Comparison of ENCODE assay signal across 8 cellular contexts in the genomic region with DNA sequence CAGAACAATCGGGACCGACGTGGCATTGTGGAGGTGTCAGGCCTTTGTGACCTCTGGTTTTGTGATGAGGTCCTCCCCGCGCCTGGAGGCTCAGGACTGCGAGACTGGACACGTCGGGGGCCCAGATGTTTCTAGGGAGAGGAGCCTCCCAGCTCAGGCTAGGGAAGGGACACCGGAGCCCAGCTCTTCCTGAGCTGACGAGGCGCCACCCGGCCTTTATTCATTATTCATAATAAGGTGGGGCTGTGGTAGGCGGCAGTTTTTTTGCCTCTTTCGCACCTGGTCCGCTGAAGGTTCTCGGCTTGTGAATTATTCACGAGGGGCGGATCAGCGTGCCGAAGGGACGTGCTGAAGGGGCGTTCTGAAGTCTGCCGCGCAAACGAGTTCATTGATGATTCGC. TPM values are rescaled to one million over a fixed set of nuclear protein-coding genes. Genes with fewer than 3 reads are reported as not detected.
A peak's percentile ranks its signal among the peaks of the same experiment; 100 is the strongest.
DNase-seq lines count a peak whose midpoint lies in the region; ATAC-seq and TF ChIP-seq lines count a peak whose summit lies in the region.

No MANE protein-coding gene starts in this region.

- ATAC-seq in HG02763 (IDR thresholded peaks at IDR 0.05; ENCODE audit: unreplicated experiment) = no peak
- ATAC-seq in GM21526 (IDR thresholded peaks at IDR 0.05; ENCODE audit: low FRiP score, unreplicated experiment) = no peak

- H3K36me3 Mint-ChIP-seq in activated CD4-positive, alpha-beta memory T cell treated with anti-CD3 and anti-CD28 coated beads for 36 hours = peaks cover 14% of the 10 kb centered on the region
- H3K36me3 Mint-ChIP-seq in osteocyte (ENCODE audit: unreplicated experiment) = peaks cover 8% of the 10 kb centered on the region

- intact Hi-C loops in activated CD4-positive, alpha-beta memory T cell treated with anti-CD3 and anti-CD28 coated beads for 36 hours (cut with micrococcal nuclease) = loop anchor here (5.0 kb wide), 1 partner anchor 461 kb away; the partner anchor contains the start of gene ELK1

- no peak for TF ChIP-seq CTCF in osteocyte (IDR thresholded peaks at IDR 0.05)

- peak overlapping the region; percentile 92 for H3K27ac Mint-ChIP-seq in activated CD4-positive, alpha-beta memory T cell treated with anti-CD3 and anti-CD28 coated beads for 36 hours
- H3K27ac Mint-ChIP-seq in osteocyte (ENCODE audit: unreplicated experiment) = peak overlapping the region; percentile 88

- H3K4me1 Mint-ChIP-seq in activated CD4-positive, alpha-beta memory T cell treated with anti-CD3 and anti-CD28 coated beads for 36 hours (ENCODE audit: low read depth) = peaks cover 46% of the 10 kb centered on the region
- H3K4me1 Mint-ChIP-seq in osteocyte (ENCODE audit: unreplicated experiment) = peaks cover 39% of the 10 kb centered on the region

- peak overlapping the region; percentile 92 for H3K4me3 Mint-ChIP-seq in activated CD4-positive, alpha-beta memory T cell treated with anti-CD3 and anti-CD28 coated beads for 36 hours
- H3K4me3 Mint-ChIP-seq in osteocyte (ENCODE audit: unreplicated experiment) = peak overlapping the region; percentile 92

- DNase-seq in ELR (ENCODE audit: low read depth) (peak; percentile 32), NCI-H2171 (lab: John Stamatoyannopoulos, UW) (peak; percentile 8), epithelial cell of prostate (ENCODE audit: low read depth, low spot score) (no peak), osteocyte (ENCODE audit: extremely low spot score, unreplicated experiment) (no peak), COLO829 (ENCODE audit: low spot score) (no peak)
- DNase-seq in activated CD4-positive, alpha-beta memory T cell treated with anti-CD3 and anti-CD28 coated beads for 36 hours = peak; percentile 63

- POLR2A ChIA-PET in activated CD4-positive, alpha-beta memory T cell treated with anti-CD3 and anti-CD28 coated beads for 36 hours (lab: Charles Lee) = interaction anchor here (1.0 to 2.4 kb wide), 6 partner anchors 26 to 333 kb away, joined by 3 to 18 read pairs (median 3); partner anchors contain the start of genes NDUFB11 and RBM10

- CTCF ChIA-PET in activated CD4-positive, alpha-beta memory T cell treated with anti-CD3 and anti-CD28 coated beads for 36 hours (lab: Charles Lee) = interaction anchor here (1.0 to 2.4 kb wide), 4 partner anchors 46 to 332 kb away, joined by 7 to 18 read pairs (median 12); partner anchors contain the start of genes NDUFB11 and RBM10

- H3K27me3 Mint-ChIP-seq in activated CD4-positive, alpha-beta memory T cell treated with anti-CD3 and anti-CD28 coated beads for 36 hours = no peaks in the 10 kb centered on the region
- no peaks in the 10 kb centered on the region for H3K27me3 Mint-ChIP-seq in osteocyte (ENCODE audit: unreplicated experiment)

- H3K27ac ChIP-seq in epithelial cell of prostate = peak overlapping the region; percentile 69

- no peaks in the 10 kb centered on the region for H3K9me3 Mint-ChIP-seq in activated CD4-positive, alpha-beta memory T cell treated with anti-CD3 and anti-CD28 coated beads for 36 hours
- no peaks in the 10 kb centered on the region for H3K9me3 Mint-ChIP-seq in osteocyte (ENCODE audit: unreplicated experiment)

RNA-seq across cellular contexts. Expression of gene UBA1, which starts 2.3 kb away (rescaled TPM):
- 100 to 1,000 TPM; 266 to 278 TPM for total RNA-seq in activated CD4-positive, alpha-beta memory T cell treated with anti-CD3 and anti-CD28 coated beads for 36 hours
- total RNA-seq in osteocyte = 347 and 350 TPM in 2 replicates

RNA-seq across cellular contexts. Expression of gene CDK16, which starts 27.1 kb away (rescaled TPM):
- 10 to 100 TPM; 64.3 to 68.8 TPM for total RNA-seq in activated CD4-positive, alpha-beta memory T cell treated with anti-CD3 and anti-CD28 coated beads for 36 hours
- 174 and 177 TPM in 2 replicates for total RNA-seq in osteocyte

RNA-seq across cellular contexts. Expression of gene USP11, which starts 41.5 kb away (rescaled TPM):
- total RNA-seq in activated CD4-positive, alpha-beta memory T cell treated with anti-CD3 and anti-CD28 coated beads for 36 hours = 10 to 100 TPM; 25.7 to 27.7 TPM
- total RNA-seq in osteocyte = 194 and 203 TPM in 2 replicates

RNA-seq across cellular contexts. Expression of gene RBM10, which starts 46.3 kb away (rescaled TPM):
- total RNA-seq in activated CD4-positive, alpha-beta memory T cell treated with anti-CD3 and anti-CD28 coated beads for 36 hours = 10 to 100 TPM; 61.0 to 62.3 TPM
- 36.9 and 37.6 TPM in 2 replicates for total RNA-seq in osteocyte

RNA-seq across cellular contexts. Expression of gene NDUFB11, which starts 46.8 kb away (rescaled TPM):
- total RNA-seq in activated CD4-positive, alpha-beta memory T cell treated with anti-CD3 and anti-CD28 coated beads for 36 hours = 10 to 100 TPM; 86.4 to 89.1 TPM
- 79.8 and 83.6 TPM in 2 replicates for total RNA-seq in osteocyte

Comparison
In these comparisons a context has a peak if more than half of its experiments do, and no peak if none do; other contexts are left out.
1. DNase-seq: peak in ELR (single experiment), NCI-H2171 (single experiment) and activated CD4-positive, alpha-beta memory T cell treated with anti-CD3 and anti-CD28 coated beads for 36 hours (single experiment); none in epithelial cell of prostate (single experiment), osteocyte (single experiment) and COLO829 (single experiment).